ENCODE assay signal across 15 cellular contexts in the genomic region with DNA sequence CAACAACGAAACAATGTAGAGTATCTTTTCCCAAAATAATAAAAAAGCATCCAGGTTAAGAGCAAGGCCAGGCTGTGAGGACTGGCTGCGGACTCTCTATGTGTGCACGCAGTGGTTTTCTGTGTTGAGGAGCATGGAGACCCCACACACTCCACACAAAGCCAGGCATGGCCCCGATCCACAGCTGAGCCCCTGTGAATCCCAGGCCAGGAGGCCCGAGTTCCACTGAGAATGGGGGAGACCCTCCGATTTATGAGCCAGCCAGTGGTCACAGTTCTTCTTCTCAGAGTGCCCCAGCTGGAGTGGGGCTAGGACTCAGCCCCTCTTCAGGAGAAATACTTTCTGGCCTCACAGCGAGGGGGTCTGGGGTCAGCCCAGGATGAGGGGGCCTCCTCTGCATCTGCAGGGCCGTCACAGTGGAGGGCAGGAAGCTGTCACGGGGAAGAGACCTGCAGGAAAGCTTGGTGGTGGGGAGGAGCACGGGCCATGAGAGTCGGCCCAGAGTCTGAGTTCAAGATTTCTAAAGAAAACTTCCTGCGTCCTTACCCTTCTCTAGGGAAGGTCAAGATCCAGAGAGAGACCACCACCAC. TPM values are rescaled to one million over a fixed set of nuclear protein-coding genes. Genes with fewer than 3 reads are reported as not detected.
A peak's percentile ranks its signal among the peaks of the same experiment; 100 is the strongest.
DNase-seq lines count a peak whose midpoint lies in the region; TF ChIP-seq lines count a peak whose summit lies in the region.
"Had no signal": no experiment of that assay in that cellular context is flagged by ENCODE, and none has a peak within 500 bp of the region (broad histone marks: within the 10 kb centered on the region; RNA-seq: fewer than 3 reads in every experiment).

No MANE protein-coding gene starts in this region.

- no peaks in the 10 kb centered on the region for H3K9me3 ChIP-seq in ascending aorta
- no peaks in the 10 kb centered on the region for H3K9me3 ChIP-seq in neuron (ENCODE audit: low read length)
- H3K9me3 ChIP-seq in transverse colon = no peaks in the 10 kb centered on the region
- H3K9me3 ChIP-seq: neutrophil, spleen had no signal

- peak overlapping the region; percentile 82 to 90 for H3K27ac ChIP-seq in ascending aorta
- peak overlapping the region in 3 of 4 donors; percentile 6 to 73 (median 68) for H3K27ac ChIP-seq in transverse colon
- H3K27ac ChIP-seq: C4-2B, neutrophil had no signal

- H3K4me3 Mint-ChIP-seq in glutamatergic neuron (ENCODE audit: unreplicated experiment) = peak overlapping the region; percentile 52
- H3K4me3 Mint-ChIP-seq in activated T-helper 1 cell treated with anti-CD3 and anti-CD28 coated beads, Interleukin-12 subunit alpha, Interleukin-12 subunit beta, Interleukin-2, Interleukin-4 antibody, amounts not matched to agents 30 ng/mL and 10 ng/mL and 1 ng/mL, durations not matched to agents 14 hours and 24 hours and 36 hours = no peak overlapping the region
- H3K4me3 Mint-ChIP-seq: activated CD4-positive, alpha-beta memory T cell treated with anti-CD3 and anti-CD28 coated beads, Interleukin-2, amount 10 ng/mL, durations not matched to agents 7 days and 5 days; stimulated activated naive CD8-positive, alpha-beta T cell treated with anti-CD3 and anti-CD28 coated beads, Interleukin-15, Interleukin-2, amounts not matched to agents 100 ng/mL and 50 ng/mL, for 24 hours had no signal

- 88 to 92% methylated on average over 8 to 12 of the region's 12 CpGs for WGBS in transverse colon (ENCODE audit: low coverage in 1 of 2), 2 donors

- no peak overlapping the region for H2AFZ ChIP-seq in neuron (ENCODE audit: low read depth, low read length)

- H3K4me3 ChIP-seq in ascending aorta (no peak overlapping the region), neuron (ENCODE audit: low read length) (peak overlapping the region; percentile 19), transverse colon (no peak overlapping the region)
- H3K4me3 ChIP-seq: spleen had no signal

- peak overlapping the region; percentile 28 for H3K27ac Mint-ChIP-seq in glutamatergic neuron (ENCODE audit: unreplicated experiment)
- no peak overlapping the region for H3K27ac Mint-ChIP-seq in activated T-helper 1 cell treated with anti-CD3 and anti-CD28 coated beads, Interleukin-12 subunit alpha, Interleukin-12 subunit beta, Interleukin-2, Interleukin-4 antibody, amounts not matched to agents 30 ng/mL and 10 ng/mL and 1 ng/mL, durations not matched to agents 14 hours and 24 hours and 36 hours
- H3K27ac Mint-ChIP-seq: activated CD4-positive, alpha-beta memory T cell treated with anti-CD3 and anti-CD28 coated beads, Interleukin-2, amount 10 ng/mL, durations not matched to agents 7 days and 5 days; stimulated activated naive CD8-positive, alpha-beta T cell treated with anti-CD3 and anti-CD28 coated beads, Interleukin-15, Interleukin-2, amounts not matched to agents 100 ng/mL and 50 ng/mL, for 24 hours had no signal

- H3K27me3 ChIP-seq in ascending aorta = no peaks in the 10 kb centered on the region
- no peaks in the 10 kb centered on the region for H3K27me3 ChIP-seq in neuron (ENCODE audit: insufficient read depth, low read length)
- no peaks in the 10 kb centered on the region for H3K27me3 ChIP-seq in transverse colon
- H3K27me3 ChIP-seq: neutrophil, spleen had no signal

- H3K4me1 ChIP-seq in ascending aorta (peaks cover 16 to 24% of the 10 kb centered on the region in 2 donors), neuron (ENCODE audit: insufficient read depth, low read length) (peaks cover 29% of the 10 kb centered on the region), transverse colon (peaks cover 5 to 21% (median 11%) of the 10 kb centered on the region in 4 donors)

- H3K27me3 Mint-ChIP-seq in glutamatergic neuron (ENCODE audit: unreplicated experiment) = peaks cover 13% of the 10 kb centered on the region
- no peaks in the 10 kb centered on the region for H3K27me3 Mint-ChIP-seq in activated T-helper 1 cell treated with anti-CD3 and anti-CD28 coated beads, Interleukin-12 subunit alpha, Interleukin-12 subunit beta, Interleukin-2, Interleukin-4 antibody, amounts not matched to agents 30 ng/mL and 10 ng/mL and 1 ng/mL, durations not matched to agents 14 hours and 24 hours and 36 hours (ENCODE audit: insufficient read depth)
- H3K27me3 Mint-ChIP-seq: activated CD4-positive, alpha-beta memory T cell treated with anti-CD3 and anti-CD28 coated beads, Interleukin-2, amount 10 ng/mL, durations not matched to agents 7 days and 5 days; stimulated activated naive CD8-positive, alpha-beta T cell treated with anti-CD3 and anti-CD28 coated beads, Interleukin-15, Interleukin-2, amounts not matched to agents 100 ng/mL and 50 ng/mL, for 24 hours had no signal

- H3K36me3 ChIP-seq in ascending aorta (peaks cover 26 to 30% of the 10 kb centered on the region in 2 donors), neuron (ENCODE audit: insufficient read depth, low read length) (peaks cover 27% of the 10 kb centered on the region), transverse colon (no peaks in the 10 kb centered on the region)

- TF ChIP-seq EP300 in transverse colon (IDR thresholded peaks at IDR 0.05; ENCODE audit: low read depth) = no peak

- peaks cover 1% of the 10 kb centered on the region for H3K9me3 Mint-ChIP-seq in glutamatergic neuron (ENCODE audit: unreplicated experiment)
- no peaks in the 10 kb centered on the region for H3K9me3 Mint-ChIP-seq in activated T-helper 1 cell treated with anti-CD3 and anti-CD28 coated beads, Interleukin-12 subunit alpha, Interleukin-12 subunit beta, Interleukin-2, Interleukin-4 antibody, amounts not matched to agents 30 ng/mL and 10 ng/mL and 1 ng/mL, durations not matched to agents 14 hours and 24 hours and 36 hours
- H3K9me3 Mint-ChIP-seq: activated CD4-positive, alpha-beta memory T cell treated with anti-CD3 and anti-CD28 coated beads, Interleukin-2, amount 10 ng/mL, durations not matched to agents 7 days and 5 days; stimulated activated naive CD8-positive, alpha-beta T cell treated with anti-CD3 and anti-CD28 coated beads, Interleukin-15, Interleukin-2, amounts not matched to agents 100 ng/mL and 50 ng/mL, for 24 hours had no signal

- H3K36me3 Mint-ChIP-seq in glutamatergic neuron (ENCODE audit: unreplicated experiment) = no peaks in the 10 kb centered on the region
- no peaks in the 10 kb centered on the region for H3K36me3 Mint-ChIP-seq in activated T-helper 1 cell treated with anti-CD3 and anti-CD28 coated beads, Interleukin-12 subunit alpha, Interleukin-12 subunit beta, Interleukin-2, Interleukin-4 antibody, amounts not matched to agents 30 ng/mL and 10 ng/mL and 1 ng/mL, durations not matched to agents 14 hours and 24 hours and 36 hours (ENCODE audit: low read depth)

- no peak for DNase-seq in ascending aorta (ENCODE audit: low spot score in 2 of 2)
- no peak for DNase-seq in glutamatergic neuron
- DNase-seq in transverse colon = no peak
- DNase-seq in activated T-helper 1 cell treated with anti-CD3 and anti-CD28 coated beads, Interleukin-12 subunit alpha, Interleukin-12 subunit beta, Interleukin-2, Interleukin-4 antibody, amounts not matched to agents 30 ng/mL and 10 ng/mL and 1 ng/mL, durations not matched to agents 14 hours and 24 hours and 36 hours (ENCODE audit: low spot score) = no peak
- no peak for DNase-seq in germinal center (ENCODE audit: low spot score)
- no peak for DNase-seq in SIG-M5 (lab: John Stamatoyannopoulos, UW)
- DNase-seq: activated CD4-positive, alpha-beta memory T cell treated with anti-CD3 and anti-CD28 coated beads, Interleukin-2, amount 10 ng/mL, durations not matched to agents 7 days and 5 days; DND-41; KG1; NCI-H1105; spleen had no signal

- intact Hi-C loops in ascending aorta (cut with DNase I) (no loop called here), transverse colon (cut with DNase I; ENCODE audit: low total_unique reads) (no loop called here)
- intact Hi-C loops in activated T-helper 1 cell treated with anti-CD3 and anti-CD28 coated beads, Interleukin-12 subunit alpha, Interleukin-12 subunit beta, Interleukin-2, Interleukin-4 antibody, amounts not matched to agents 30 ng/mL and 10 ng/mL and 1 ng/mL, durations not matched to agents 14 hours and 24 hours and 36 hours (cut with micrococcal nuclease) = no loop called here

- TF ChIP-seq POLR2A in transverse colon (IDR thresholded peaks at IDR 0.05) = no peak

- no peak for TF ChIP-seq CTCF in ascending aorta (IDR thresholded peaks at IDR 0.05)
- TF ChIP-seq CTCF in glutamatergic neuron (IDR thresholded peaks at IDR 0.05; ENCODE audit: partially characterized antibody, unreplicated experiment) = no peak
- no peak for TF ChIP-seq CTCF in transverse colon (IDR thresholded peaks at IDR 0.05)

- in situ Hi-C loops in transverse colon (cut with MboI; ENCODE audit: low pct_ligation_motif_present in 1 of 4, low pct_unique_long_range_greater_than_20kb in 1 of 4, low sequenced_read_pairs in 3 of 4) = no loop called here

- peaks cover 43% of the 10 kb centered on the region for H3K4me1 Mint-ChIP-seq in glutamatergic neuron (ENCODE audit: low read depth, unreplicated experiment)
- peaks cover 5% of the 10 kb centered on the region for H3K4me1 Mint-ChIP-seq in activated T-helper 1 cell treated with anti-CD3 and anti-CD28 coated beads, Interleukin-12 subunit alpha, Interleukin-12 subunit beta, Interleukin-2, Interleukin-4 antibody, amounts not matched to agents 30 ng/mL and 10 ng/mL and 1 ng/mL, durations not matched to agents 14 hours and 24 hours and 36 hours (ENCODE audit: low read depth)
- H3K4me1 Mint-ChIP-seq: activated CD4-positive, alpha-beta memory T cell treated with anti-CD3 and anti-CD28 coated beads, Interleukin-2, amount 10 ng/mL, durations not matched to agents 7 days and 5 days had no signal

RNA-seq across cellular contexts. Expression of a gene that starts 20.1 kb away (rescaled TPM):
- total RNA-seq in ascending aorta (33.4 TPM), glutamatergic neuron (ENCODE audit: unreplicated experiment) (64.3 TPM), transverse colon (1 to 10 TPM; 3.4 to 5.1 (median 4.2) TPM)
- 3.8 TPM in 2 replicates for total RNA-seq in activated T-helper 1 cell treated with anti-CD3 and anti-CD28 coated beads, Interleukin-12 subunit alpha, Interleukin-12 subunit beta, Interleukin-2, Interleukin-4 antibody, amounts not matched to agents 30 ng/mL and 10 ng/mL and 1 ng/mL, durations not matched to agents 14 hours and 24 hours and 36 hours

RNA-seq across cellular contexts. Expression of a gene that starts 34.8 kb away (rescaled TPM):
- total RNA-seq in ascending aorta (2.6 TPM), glutamatergic neuron (ENCODE audit: unreplicated experiment) (5.9 TPM), transverse colon (1 to 10 TPM in 3 of 4 donors, under 1 TPM in 1; 0.20 to 2.4 (median 2.0) TPM)
- 3.6 and 4.0 TPM in 2 replicates for total RNA-seq in activated T-helper 1 cell treated with anti-CD3 and anti-CD28 coated beads, Interleukin-12 subunit alpha, Interleukin-12 subunit beta, Interleukin-2, Interleukin-4 antibody, amounts not matched to agents 30 ng/mL and 10 ng/mL and 1 ng/mL, durations not matched to agents 14 hours and 24 hours and 36 hours
